Comparison of ENCODE assay signal across 26 cellular contexts in the genomic region with DNA sequence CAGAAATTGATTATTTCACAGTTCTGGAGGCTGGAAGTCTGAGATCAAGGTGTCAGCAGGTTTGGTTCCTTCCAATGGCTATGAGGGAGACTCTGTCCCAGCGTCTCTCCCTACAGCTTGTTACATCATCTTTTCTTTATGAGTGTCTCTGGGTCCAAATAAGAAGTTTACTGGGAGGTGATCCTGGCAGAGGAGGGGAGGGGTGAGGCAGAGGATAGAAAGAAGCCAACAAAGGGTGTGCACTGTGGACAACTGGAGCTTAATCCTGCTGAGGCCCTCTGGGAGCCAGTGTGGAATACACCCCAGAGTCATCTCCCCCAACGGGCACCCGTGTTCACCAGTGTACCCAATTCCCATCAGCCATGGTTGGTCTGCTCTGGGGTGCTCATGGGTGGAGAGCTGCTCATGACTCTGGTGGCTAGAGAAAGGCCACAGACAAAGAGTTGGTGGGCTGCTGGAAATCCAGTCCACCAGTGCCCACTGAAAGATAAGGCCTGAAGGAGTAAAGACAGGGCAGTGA. TPM values are rescaled to one million over a fixed set of nuclear protein-coding genes. Genes with fewer than 3 reads are reported as not detected.
DNase-seq lines count a peak whose midpoint lies in the region; ATAC-seq and TF ChIP-seq lines count a peak whose summit lies in the region.
"Had no signal": no experiment of that assay in that cellular context is flagged by ENCODE, and none has a peak within 500 bp of the region (broad histone marks: within the 10 kb centered on the region; RNA-seq: fewer than 3 reads in every experiment).

No MANE protein-coding gene starts in this region.

- H3K36me3 Mint-ChIP-seq in Calu3 (ENCODE audit: insufficient read depth, unreplicated experiment), result peaks cover 36% of the 10 kb centered on the region
- H3K36me3 Mint-ChIP-seq in chondrocyte (ENCODE audit: low read depth), result peaks cover 2% of the 10 kb centered on the region
- H3K36me3 Mint-ChIP-seq in neural progenitor cell, result peaks cover 2% of the 10 kb centered on the region

- CTCF ChIA-PET in Calu3 (lab: Charles Lee), result no interaction called here

- no peak overlapping the region for H3K4me3 ChIP-seq in neural progenitor cell
- H3K4me3 ChIP-seq: dorsolateral prefrontal cortex, PC-9, spleen, transverse colon had no signal

- H3K4me1 Mint-ChIP-seq in Calu3 (ENCODE audit: low read depth, unreplicated experiment) (peaks cover 95% of the 10 kb centered on the region), chondrocyte (ENCODE audit: low read depth) (peaks cover 66% of the 10 kb centered on the region), neural progenitor cell (peaks cover 51% of the 10 kb centered on the region)

- H3K9me3 Mint-ChIP-seq in Calu3 (ENCODE audit: low read depth, unreplicated experiment) (peaks cover 2% of the 10 kb centered on the region), chondrocyte (ENCODE audit: low read depth) (peaks cover 11% of the 10 kb centered on the region), neural progenitor cell (peaks cover 11% of the 10 kb centered on the region)

- no peak for ATAC-seq in HG02759 (IDR thresholded peaks at IDR 0.05; ENCODE audit: unreplicated experiment)

- DNase-seq in Calu3 (no peak), chondrocyte (ENCODE audit: low spot score) (no peak), neural progenitor cell (ENCODE audit: low spot score) (no peak), dedifferentiated amniotic fluid mesenchymal stem cell (ENCODE audit: extremely low spot score) (no peak), posterior vena cava (ENCODE audit: low spot score) (no peak)
- DNase-seq in activated T-cell treated with anti-CD3 and anti-CD28 coated beads, Interleukin-2, amount 50 U/mL, for 1 hour, result no peak
- DNase-seq: activated naive CD4-positive, alpha-beta T cell treated with Interleukin-2 at 50 U/mL for 16 hours; caudate nucleus; COR-L47; dorsolateral prefrontal cortex; hippocampal formation; left ventricle myocardium superior; NCI-H1092 treated with DMSO at 0.1 percent for 48 hours; NCI-H2081; NCI-H345; PC-9; SHP77; spleen; stimulated activated CD4-positive, alpha-beta T cell treated with anti-CD3 and anti-CD28 coated beads, Interleukin-4, amount 100 ng/mL, for 24 hours; transverse colon had no signal

- no peaks in the 10 kb centered on the region for H3K36me3 ChIP-seq in KOPT-K1 (ENCODE audit: insufficient read depth, low read length)
- no peaks in the 10 kb centered on the region for H3K36me3 ChIP-seq in neural progenitor cell
- H3K36me3 ChIP-seq: spleen, transverse colon had no signal

- TF ChIP-seq CTCF in Calu3 (IDR thresholded peaks at IDR 0.05; ENCODE audit: unreplicated experiment), result no peak
- no peak for TF ChIP-seq CTCF in chondrocyte (IDR thresholded peaks at IDR 0.05)
- no peak for TF ChIP-seq CTCF in neural progenitor cell (IDR thresholded peaks at IDR 0.05)

- peaks cover 24% of the 10 kb centered on the region for H3K4me1 ChIP-seq in neural progenitor cell

- H2AFZ ChIP-seq in neural progenitor cell (replicated peaks), result no peak overlapping the region
- H2AFZ ChIP-seq: PC-9 had no signal

- H3K27me3 Mint-ChIP-seq in Calu3 (ENCODE audit: unreplicated experiment) (no peaks in the 10 kb centered on the region), chondrocyte (ENCODE audit: low read depth) (no peaks in the 10 kb centered on the region), neural progenitor cell (ENCODE audit: insufficient read depth, low read depth) (peaks cover 2% of the 10 kb centered on the region)

- peak overlapping the region; percentile 98 for H3K27ac Mint-ChIP-seq in Calu3 (ENCODE audit: unreplicated experiment)
- peak overlapping the region; percentile 54 for H3K27ac Mint-ChIP-seq in chondrocyte (ENCODE audit: unreplicated experiment)
- peak overlapping the region; percentile 88 for H3K27ac Mint-ChIP-seq in neural progenitor cell

- no TSS peak for BruUV-seq in Calu3 (replicated peaks; lab: Mats Ljungman, UMichigan)

- no peak overlapping the region for H3K9ac ChIP-seq in neural progenitor cell

- H3F3A ChIP-seq in neural progenitor cell (ENCODE audit: low read depth), result peaks cover 7% of the 10 kb centered on the region

- no peaks in the 10 kb centered on the region for H3K27me3 ChIP-seq in neural progenitor cell
- H3K27me3 ChIP-seq: transverse colon had no signal

- H3K9me3 ChIP-seq in KOPT-K1 (ENCODE audit: insufficient read depth, low read length, poor library complexity, severe bottlenecking) (peaks cover 15% of the 10 kb centered on the region), neural progenitor cell (ENCODE audit: low read depth) (no peaks in the 10 kb centered on the region)

- no peaks in the 10 kb centered on the region for H4K20me1 ChIP-seq in neural progenitor cell (ENCODE audit: low read depth)

- intact Hi-C loops in Calu3 (cut with micrococcal nuclease; ENCODE audit: unreplicated experiment), result loop anchor here (5.0 to 10.0 kb wide), 2 partner anchors 278 to 1225 kb away; no protein-coding TSS in a partner anchor
- intact Hi-C loops in posterior vena cava (cut with DNase I), result no loop called here

- H3K4me3 Mint-ChIP-seq in Calu3 (ENCODE audit: low read depth, unreplicated experiment) (no peak overlapping the region), chondrocyte (ENCODE audit: unreplicated experiment) (no peak overlapping the region), neural progenitor cell (no peak overlapping the region)

- H3K79me2 ChIP-seq in neural progenitor cell (ENCODE audit: low read depth), result no peaks in the 10 kb centered on the region

- H3K4me2 ChIP-seq in neural progenitor cell, result no peak overlapping the region
- H3K4me2 ChIP-seq: PC-9 had no signal

- H3K27ac ChIP-seq in KOPT-K1 (ENCODE audit: low read depth, low read length, poor library complexity, severe bottlenecking) (peak overlapping the region; percentile 6), neural progenitor cell (no peak overlapping the region)

RNA-seq across cellular contexts. Expression of gene CTLA4, which starts 57.5 kb away (rescaled TPM):
- not detected in 2 replicates for total RNA-seq in Calu3 (2022)
- not detected in 3 replicates for total RNA-seq in chondrocyte
- total RNA-seq in neural progenitor cell (ENCODE audit: low replicate concordance), result not detected in 2 replicates
- not detected for total RNA-seq in posterior vena cava
- total RNA-seq: Daoy, epithelial cell of proximal tubule, frontal cortex, left ventricle myocardium superior, PC-9, renal cortical epithelial cell had no signal
